ENCODE assay signal across 22 cellular contexts in the genomic region with DNA sequence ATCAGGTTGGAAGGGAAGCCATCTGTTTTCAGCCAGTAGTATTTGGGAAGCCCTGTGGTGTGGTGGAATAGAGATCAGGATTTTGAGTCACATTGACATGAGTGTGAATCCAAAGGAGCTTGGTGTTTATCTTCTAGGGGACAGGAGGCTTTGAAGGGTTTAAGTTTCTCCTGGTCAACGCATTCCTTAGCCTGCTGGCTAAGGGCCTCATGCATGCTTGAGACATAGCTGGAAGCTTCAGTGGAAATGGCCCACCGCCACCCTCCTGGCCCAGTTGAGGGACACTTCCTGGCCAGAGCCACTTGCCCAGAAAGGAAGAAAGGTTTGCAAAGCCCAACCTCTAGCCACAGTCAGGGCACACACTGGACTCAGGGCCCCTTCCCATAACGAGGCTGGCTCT.
"Had no signal": no experiment of that assay in that cellular context is flagged by ENCODE, and none has a peak within 500 bp of the region (broad histone marks: within the 10 kb centered on the region; RNA-seq: fewer than 3 reads in every experiment).

No MANE protein-coding gene starts in this region.

- H3K4me3 ChIP-seq: ascending aorta, dorsolateral prefrontal cortex, lung, ovary, right lobe of liver, testis had no signal

- H3K9me3 ChIP-seq: ascending aorta, neutrophil, ovary, right lobe of liver, testis had no signal

- H3K27me3 ChIP-seq: ascending aorta, dorsolateral prefrontal cortex, neutrophil, ovary, right lobe of liver, testis had no signal

- H3K27ac ChIP-seq: dorsolateral prefrontal cortex, neutrophil, ovary, right lobe of liver, testis had no signal

- ATAC-seq: activated naive CD4-positive, alpha-beta T cell treated with anti-CD3 and anti-CD28 coated beads, Interleukin-2, amount 50 U/mL, for 72 hours; activated T-helper 17 cell treated with anti-CD3 and anti-CD28 coated beads, Interleukin-2, amount 50 U/mL, for 72 hours; effector memory CD8-positive, alpha-beta T cell; esophagus mucosa; left colon; WTC11 had no signal

- DNase-seq: activated CD8-positive, alpha-beta memory T cell treated with anti-CD3 and anti-CD28 coated beads for 24 hours; activated CD8-positive, alpha-beta memory T cell treated with anti-CD3 and anti-CD28 coated beads, Interleukin-2, amount 50 U/mL, for 4 hours; activated T-cell treated with anti-CD3 and anti-CD28 coated beads, Interleukin-2, amount 50 U/mL, for 24 hours; central memory CD4-positive, alpha-beta T cell; dorsolateral prefrontal cortex; effector memory CD8-positive, alpha-beta T cell; left colon; stimulated activated CD4-positive, alpha-beta T cell treated with anti-CD3 and anti-CD28 coated beads, Interleukin-2, amount 100 ng/mL, for 48 hours; stimulated activated CD8-positive, alpha-beta memory T cell treated with anti-CD3 and anti-CD28 coated beads, Interleukin-4, amount 100 ng/mL, for 48 hours; stimulated activated naive CD4-positive, alpha-beta T cell; T-helper 9 cell; testis; trophoblast cell had no signal

- H3K36me3 ChIP-seq: ascending aorta, neutrophil, ovary, right lobe of liver had no signal
